1 cellular context compared by ENCODE assay signal in the genomic region with DNA sequence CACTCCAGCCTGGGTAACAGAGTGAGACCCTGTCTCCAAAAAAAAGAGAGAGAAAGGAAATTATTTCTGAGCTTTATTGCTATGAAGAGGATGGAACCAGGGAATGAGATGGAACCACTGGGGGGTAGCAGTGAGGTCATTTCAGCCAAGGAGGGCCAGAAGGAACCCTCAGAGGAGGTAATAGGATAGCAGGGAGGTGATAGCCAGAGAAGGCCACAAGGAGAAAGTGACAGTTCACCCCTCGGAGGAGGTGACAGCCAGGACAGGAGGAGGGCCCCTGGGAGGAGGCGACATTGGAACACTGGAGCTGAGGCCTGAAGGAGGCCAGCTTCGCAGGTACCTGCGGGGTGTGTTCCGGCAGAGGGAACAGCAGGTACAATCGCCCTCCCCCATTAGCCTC.
TF ChIP-seq lines count a peak whose summit lies in the region.

No MANE protein-coding gene starts in this region.

TF ChIP-seq in GM23338, 12 proteins besides CTCF, POLR2A, EP300 and RAD21 (continued from another document):
- no peak for TF ChIP-seq REST (IDR thresholded peaks at IDR 0.05; ENCODE audit: unreplicated experiment)
- no peak for TF ChIP-seq ZNF114 (CRISPR knock-in tag; IDR thresholded peaks at IDR 0.05)
- TF ChIP-seq JUNB (IDR thresholded peaks at IDR 0.05; ENCODE audit: unreplicated experiment) = no peak
- TF ChIP-seq, protein P1, sequence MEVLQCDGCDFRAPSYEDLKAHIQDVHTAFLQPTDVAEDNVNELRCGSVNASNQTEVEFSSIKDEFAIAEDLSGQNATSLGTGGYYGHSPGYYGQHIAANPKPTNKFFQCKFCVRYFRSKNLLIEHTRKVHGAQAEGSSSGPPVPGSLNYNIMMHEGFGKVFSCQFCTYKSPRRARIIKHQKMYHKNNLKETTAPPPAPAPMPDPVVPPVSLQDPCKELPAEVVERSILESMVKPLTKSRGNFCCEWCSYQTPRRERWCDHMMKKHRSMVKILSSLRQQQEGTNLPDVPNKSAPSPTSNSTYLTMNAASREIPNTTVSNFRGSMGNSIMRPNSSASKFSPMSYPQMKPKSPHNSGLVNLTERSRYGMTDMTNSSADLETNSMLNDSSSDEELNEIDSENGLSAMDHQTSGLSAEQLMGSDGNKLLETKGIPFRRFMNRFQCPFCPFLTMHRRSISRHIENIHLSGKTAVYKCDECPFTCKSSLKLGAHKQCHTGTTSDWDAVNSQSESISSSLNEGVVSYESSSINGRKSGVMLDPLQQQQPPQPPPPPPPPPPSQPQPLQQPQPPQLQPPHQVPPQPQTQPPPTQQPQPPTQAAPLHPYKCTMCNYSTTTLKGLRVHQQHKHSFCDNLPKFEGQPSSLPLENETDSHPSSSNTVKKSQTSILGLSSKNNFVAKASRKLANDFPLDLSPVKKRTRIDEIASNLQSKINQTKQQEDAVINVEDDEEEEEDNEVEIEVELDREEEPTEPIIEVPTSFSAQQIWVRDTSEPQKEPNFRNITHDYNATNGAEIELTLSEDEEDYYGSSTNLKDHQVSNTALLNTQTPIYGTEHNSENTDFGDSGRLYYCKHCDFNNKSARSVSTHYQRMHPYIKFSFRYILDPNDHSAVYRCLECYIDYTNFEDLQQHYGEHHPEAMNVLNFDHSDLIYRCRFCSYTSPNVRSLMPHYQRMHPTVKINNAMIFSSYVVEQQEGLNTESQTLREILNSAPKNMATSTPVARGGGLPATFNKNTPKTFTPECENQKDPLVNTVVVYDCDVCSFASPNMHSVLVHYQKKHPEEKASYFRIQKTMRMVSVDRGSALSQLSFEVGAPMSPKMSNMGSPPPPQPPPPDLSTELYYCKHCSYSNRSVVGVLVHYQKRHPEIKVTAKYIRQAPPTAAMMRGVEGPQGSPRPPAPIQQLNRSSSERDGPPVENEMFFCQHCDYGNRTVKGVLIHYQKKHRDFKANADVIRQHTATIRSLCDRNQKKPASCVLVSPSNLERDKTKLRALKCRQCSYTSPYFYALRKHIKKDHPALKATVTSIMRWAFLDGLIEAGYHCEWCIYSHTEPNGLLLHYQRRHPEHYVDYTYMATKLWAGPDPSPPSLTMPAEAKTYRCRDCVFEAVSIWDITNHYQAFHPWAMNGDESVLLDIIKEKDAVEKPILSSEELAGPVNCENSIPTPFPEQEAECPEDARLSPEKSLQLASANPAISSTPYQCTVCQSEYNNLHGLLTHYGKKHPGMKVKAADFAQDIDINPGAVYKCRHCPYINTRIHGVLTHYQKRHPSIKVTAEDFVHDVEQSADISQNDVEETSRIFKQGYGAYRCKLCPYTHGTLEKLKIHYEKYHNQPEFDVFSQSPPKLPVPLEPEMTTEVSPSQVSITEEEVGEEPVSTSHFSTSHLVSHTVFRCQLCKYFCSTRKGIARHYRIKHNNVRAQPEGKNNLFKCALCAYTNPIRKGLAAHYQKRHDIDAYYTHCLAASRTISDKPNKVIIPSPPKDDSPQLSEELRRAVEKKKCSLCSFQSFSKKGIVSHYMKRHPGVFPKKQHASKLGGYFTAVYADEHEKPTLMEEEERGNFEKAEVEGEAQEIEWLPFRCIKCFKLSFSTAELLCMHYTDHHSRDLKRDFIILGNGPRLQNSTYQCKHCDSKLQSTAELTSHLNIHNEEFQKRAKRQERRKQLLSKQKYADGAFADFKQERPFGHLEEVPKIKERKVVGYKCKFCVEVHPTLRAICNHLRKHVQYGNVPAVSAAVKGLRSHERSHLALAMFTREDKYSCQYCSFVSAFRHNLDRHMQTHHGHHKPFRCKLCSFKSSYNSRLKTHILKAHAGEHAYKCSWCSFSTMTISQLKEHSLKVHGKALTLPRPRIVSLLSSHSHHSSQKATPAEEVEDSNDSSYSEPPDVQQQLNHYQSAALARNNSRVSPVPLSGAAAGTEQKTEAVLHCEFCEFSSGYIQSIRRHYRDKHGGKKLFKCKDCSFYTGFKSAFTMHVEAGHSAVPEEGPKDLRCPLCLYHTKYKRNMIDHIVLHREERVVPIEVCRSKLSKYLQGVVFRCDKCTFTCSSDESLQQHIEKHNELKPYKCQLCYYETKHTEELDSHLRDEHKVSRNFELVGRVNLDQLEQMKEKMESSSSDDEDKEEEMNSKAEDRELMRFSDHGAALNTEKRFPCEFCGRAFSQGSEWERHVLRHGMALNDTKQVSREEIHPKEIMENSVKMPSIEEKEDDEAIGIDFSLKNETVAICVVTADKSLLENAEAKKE (CRISPR knock-in tag; IDR thresholded peaks at IDR 0.05) = no peak
- TF ChIP-seq NANOG (IDR thresholded peaks at IDR 0.05; ENCODE audit: borderline replicate concordance) = no peak
- TF ChIP-seq CREB1 (CRISPR knock-in tag; IDR thresholded peaks at IDR 0.05; ENCODE audit: low read depth) = no peak
- TF ChIP-seq POLR2AphosphoS5 (IDR thresholded peaks at IDR 0.05; ENCODE audit: low read depth) = no peak
- TF ChIP-seq EZH2 (IDR thresholded peaks at IDR 0.05; ENCODE audit: low read depth, unreplicated experiment) = no peak
- TF ChIP-seq ETS1 (IDR thresholded peaks at IDR 0.05) = no peak
- TF ChIP-seq STAT1 (IDR thresholded peaks at IDR 0.05; ENCODE audit: unreplicated experiment) = no peak
- no peak for TF ChIP-seq EZH2phosphoT487 (IDR thresholded peaks at IDR 0.05; ENCODE audit: unreplicated experiment)
